12 cellular contexts compared by ENCODE assay signal in genomic region chr9:88258012-88258411, GRCh38.
DNase-seq lines count a peak whose midpoint lies in the region; ATAC-seq and TF ChIP-seq lines count a peak whose summit lies in the region.
"Had no signal": no experiment of that assay in that cellular context is flagged by ENCODE, and none has a peak within 500 bp of the region (broad histone marks: within the 10 kb centered on the region; RNA-seq: fewer than 3 reads in every experiment).

No MANE protein-coding gene starts in this region.

- H3F3A ChIP-seq in PC-9 (ENCODE audit: insufficient read depth, low read depth) = peaks cover 11% of the 10 kb centered on the region; the same call in 1 of the 2 replicates

- no peaks in the 10 kb centered on the region for H3K79me2 ChIP-seq in PC-9 (ENCODE audit: low read depth)

- no peaks in the 10 kb centered on the region for H3K36me3 ChIP-seq in PC-9 (ENCODE audit: low read depth)

- H3K9me2 ChIP-seq in PC-9 (ENCODE audit: insufficient read depth) = no peaks in the 10 kb centered on the region

- H3K27me3 ChIP-seq in PC-9 (ENCODE audit: insufficient read depth, low read depth) = no peaks in the 10 kb centered on the region

- H3K4me1 Mint-ChIP-seq in natural killer cell treated with Interleukin-12 subunit alpha and Interleukin-12 subunit beta and Interleukin-15 and Interleukin-18, amount 100 ng/mL, for 72 hours (ENCODE audit: low read depth in 2 of 2) = peaks cover 0 to 9% of the 10 kb centered on the region in 2 donors

- no peaks in the 10 kb centered on the region for H3K9me3 Mint-ChIP-seq in natural killer cell treated with Interleukin-12 subunit alpha and Interleukin-12 subunit beta and Interleukin-15 and Interleukin-18, amount 100 ng/mL, for 72 hours

- no peak for TF ChIP-seq RAD21 in Ishikawa (IDR thresholded peaks at IDR 0.05; ENCODE audit: low read depth)

- BruUV-seq in PC-9 (replicated peaks; lab: Mats Ljungman, UMichigan) = no TSS peak

- H3K9me3 ChIP-seq in PC-9 (ENCODE audit: insufficient read depth, low read depth) = no peaks in the 10 kb centered on the region; the same call in 1 of the 2 replicates

- H4K20me1 ChIP-seq in PC-9 (ENCODE audit: insufficient read depth) = no peaks in the 10 kb centered on the region

- H3K4me1 ChIP-seq in PC-9 (replicated peaks; ENCODE audit: insufficient read depth) = peaks cover 20% of the 10 kb centered on the region

- H3K27me3 Mint-ChIP-seq in natural killer cell treated with Interleukin-12 subunit alpha and Interleukin-12 subunit beta and Interleukin-15 and Interleukin-18, amount 100 ng/mL, for 72 hours = peaks cover 21 to 22% of the 10 kb centered on the region in 2 donors

- H2AFZ ChIP-seq in PC-9 = no peak overlapping the region

- H3K27ac Mint-ChIP-seq in natural killer cell treated with Interleukin-12 subunit alpha and Interleukin-12 subunit beta and Interleukin-15 and Interleukin-18, amount 100 ng/mL, for 72 hours = no peak overlapping the region
- H3K27ac Mint-ChIP-seq: stimulated activated naive B cell treated with anti-CD40 and anti-IgM and Interleukin-4, amounts not matched to agents 10 μg/mL and 1 μg/mL and 100 μg/mL, for 72 hours had no signal

- intact Hi-C loops in PC-9 (cut with micrococcal nuclease; ENCODE audit: unreplicated experiment) = no loop called here

- no peak for ATAC-seq in natural killer cell treated with Interleukin-12 subunit alpha and Interleukin-12 subunit beta and Interleukin-15 and Interleukin-18, amount 100 ng/mL, for 72 hours
- ATAC-seq in HG02763 (IDR thresholded peaks at IDR 0.05; ENCODE audit: unreplicated experiment) = no peak
- ATAC-seq: stimulated activated naive B cell treated with anti-CD40 and anti-IgM and Interleukin-4, amounts not matched to agents 10 μg/mL and 1 μg/mL and 100 μg/mL, for 72 hours had no signal

- H3K4me2 ChIP-seq in PC-9 = no peak overlapping the region

- peak; percentile 47 for DNase-seq in dermis blood vessel endothelial cell
- peak; percentile 93 for DNase-seq in kidney tubule cell (ENCODE audit: low spot score)
- peak; percentile 92 for DNase-seq in stromal cell of bone marrow (ENCODE audit: low read depth)
- no peak for DNase-seq in PC-9
- no peak for DNase-seq in natural killer cell treated with Interleukin-12 subunit alpha and Interleukin-12 subunit beta and Interleukin-15 and Interleukin-18, amount 100 ng/mL, for 72 hours (ENCODE audit: low spot score)
- no peak for DNase-seq in middle frontal gyrus (ENCODE audit: extremely low spot score, low spot score)
- DNase-seq: stimulated activated naive B cell treated with anti-CD40 and anti-IgM and Interleukin-4, amounts not matched to agents 10 μg/mL and 1 μg/mL and 100 μg/mL, for 72 hours; T1000 had no signal

- no peak overlapping the region for H3K4me3 ChIP-seq in PC-9

- no peak for TF ChIP-seq CTCF in PC-9 (conservative IDR thresholded peaks at IDR 0.05)

- TF ChIP-seq EP300 in Ishikawa (IDR thresholded peaks at IDR 0.05; ENCODE audit: borderline replicate concordance) = no peak

- H3K4me3 Mint-ChIP-seq in natural killer cell treated with Interleukin-12 subunit alpha and Interleukin-12 subunit beta and Interleukin-15 and Interleukin-18, amount 100 ng/mL, for 72 hours = no peak overlapping the region
- H3K4me3 Mint-ChIP-seq: stimulated activated naive B cell treated with anti-CD40 and anti-IgM and Interleukin-4, amounts not matched to agents 10 μg/mL and 1 μg/mL and 100 μg/mL, for 72 hours had no signal

- CTCF ChIA-PET in PC-9 (lab: Charles Lee) = no interaction called here

- H3K36me3 Mint-ChIP-seq in natural killer cell treated with Interleukin-12 subunit alpha and Interleukin-12 subunit beta and Interleukin-15 and Interleukin-18, amount 100 ng/mL, for 72 hours = no peaks in the 10 kb centered on the region
- H3K36me3 Mint-ChIP-seq: stimulated activated naive B cell treated with anti-CD40 and anti-IgM and Interleukin-4, amounts not matched to agents 10 μg/mL and 1 μg/mL and 100 μg/mL, for 72 hours had no signal

- no peak overlapping the region for H3K27ac ChIP-seq in PC-9
- H3K27ac ChIP-seq: epithelial cell of prostate, HL-60 had no signal

- POLR2A ChIA-PET in PC-9 (lab: Charles Lee; ENCODE audit: unreplicated experiment) = no interaction called here

TF ChIP-seq in Ishikawa, 13 proteins besides CTCF, POLR2A, EP300 and RAD21:
- TF ChIP-seq TEAD4 (IDR thresholded peaks at IDR 0.05) (peak; percentile 13; the same call in 1 of the 2 replicates), TAF1 (IDR thresholded peaks at IDR 0.05; ENCODE audit: low read depth) (no peak), CREB1 (IDR thresholded peaks at IDR 0.05; ENCODE audit: low read depth) (no peak), MAX (IDR thresholded peaks at IDR 0.05) (no peak)

Comparison
In these comparisons a context has a peak if more than half of its experiments do, and no peak if none do; other contexts are left out.
1. DNase-seq: peak in dermis blood vessel endothelial cell (single experiment), kidney tubule cell (single experiment) and stromal cell of bone marrow (single experiment); none in PC-9 (0 of 2), natural killer cell treated with Interleukin-12 subunit alpha and Interleukin-12 subunit beta and Interleukin-15 and Interleukin-18, amount 100 ng/mL, for 72 hours (single experiment) and middle frontal gyrus (single experiment).